In the genomic region with DNA sequence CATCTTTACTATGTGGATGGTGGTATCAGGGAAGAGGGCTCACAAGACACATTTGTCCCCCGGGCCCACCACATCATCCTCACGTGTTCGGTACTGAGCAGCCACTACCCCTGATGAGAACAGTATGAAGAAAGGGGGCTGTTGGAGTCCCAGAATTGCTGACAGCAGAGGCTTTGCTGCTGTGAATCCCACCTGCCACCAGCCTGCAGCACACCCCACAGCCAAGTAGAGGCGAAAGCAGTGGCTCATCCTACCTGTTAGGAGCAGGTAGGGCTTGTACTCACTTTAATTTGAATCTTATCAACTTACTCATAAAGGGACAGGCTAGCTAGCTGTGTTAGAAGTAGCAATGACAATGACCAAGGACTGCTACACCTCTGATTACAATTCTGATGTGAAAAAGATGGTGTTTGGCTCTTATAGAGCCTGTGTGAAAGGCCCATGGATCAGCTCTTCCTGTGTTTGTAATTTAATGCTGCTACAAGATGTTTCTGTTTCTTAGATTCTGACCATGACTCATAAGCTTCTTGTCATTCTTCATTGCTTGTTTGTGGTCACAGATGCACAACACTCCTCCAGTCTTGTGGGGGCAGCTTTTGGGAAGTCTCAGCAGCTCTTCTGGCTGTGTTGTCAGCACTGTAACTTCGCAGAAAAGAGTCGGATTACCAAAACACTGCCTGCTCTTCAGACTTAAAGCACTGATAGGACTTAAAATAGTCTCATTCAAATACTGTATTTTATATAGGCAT, we compare ENCODE assay signal across 1 cellular context.
TF ChIP-seq lines count a peak whose summit lies in the region.

No MANE protein-coding gene starts in this region.

TF ChIP-seq in IMR-90, 13 proteins besides CTCF, POLR2A, EP300 and RAD21:
- TF ChIP-seq, protein P1, sequence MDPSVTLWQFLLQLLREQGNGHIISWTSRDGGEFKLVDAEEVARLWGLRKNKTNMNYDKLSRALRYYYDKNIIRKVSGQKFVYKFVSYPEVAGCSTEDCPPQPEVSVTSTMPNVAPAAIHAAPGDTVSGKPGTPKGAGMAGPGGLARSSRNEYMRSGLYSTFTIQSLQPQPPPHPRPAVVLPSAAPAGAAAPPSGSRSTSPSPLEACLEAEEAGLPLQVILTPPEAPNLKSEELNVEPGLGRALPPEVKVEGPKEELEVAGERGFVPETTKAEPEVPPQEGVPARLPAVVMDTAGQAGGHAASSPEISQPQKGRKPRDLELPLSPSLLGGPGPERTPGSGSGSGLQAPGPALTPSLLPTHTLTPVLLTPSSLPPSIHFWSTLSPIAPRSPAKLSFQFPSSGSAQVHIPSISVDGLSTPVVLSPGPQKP (IDR thresholded peaks at IDR 0.05; ENCODE audit: borderline replicate concordance, low read depth, low read length), result no peak
- TF ChIP-seq, protein P2, sequence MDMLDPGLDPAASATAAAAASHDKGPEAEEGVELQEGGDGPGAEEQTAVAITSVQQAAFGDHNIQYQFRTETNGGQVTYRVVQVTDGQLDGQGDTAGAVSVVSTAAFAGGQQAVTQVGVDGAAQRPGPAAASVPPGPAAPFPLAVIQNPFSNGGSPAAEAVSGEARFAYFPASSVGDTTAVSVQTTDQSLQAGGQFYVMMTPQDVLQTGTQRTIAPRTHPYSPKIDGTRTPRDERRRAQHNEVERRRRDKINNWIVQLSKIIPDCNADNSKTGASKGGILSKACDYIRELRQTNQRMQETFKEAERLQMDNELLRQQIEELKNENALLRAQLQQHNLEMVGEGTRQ (IDR thresholded peaks at IDR 0.05; ENCODE audit: low read depth, low read length), result no peak
- TF ChIP-seq FOS (IDR thresholded peaks at IDR 0.05; ENCODE audit: low read depth, low read length), result peak; percentile 88
- TF ChIP-seq RFX5 (IDR thresholded peaks at IDR 0.05; ENCODE audit: low read depth, low read length), result no peak
- TF ChIP-seq MAZ (IDR thresholded peaks at IDR 0.05; ENCODE audit: borderline replicate concordance, low read depth, low read length), result peak; percentile 61; the same call in 1 of the 2 replicates
- TF ChIP-seq RCOR1 (IDR thresholded peaks at IDR 0.05; ENCODE audit: insufficient replicate concordance, low read length), result peak; percentile 86
- TF ChIP-seq MAFK (IDR thresholded peaks at IDR 0.05; ENCODE audit: low read depth, low read length), result no peak
- peak; percentile 23; the same call in 1 of the 2 replicates for TF ChIP-seq CEBPB (IDR thresholded peaks at IDR 0.05; ENCODE audit: low read depth, low read length)
- no peak for TF ChIP-seq MXI1 (IDR thresholded peaks at IDR 0.05; ENCODE audit: borderline replicate concordance, low read depth, low read length)
- no peak for TF ChIP-seq SMC3 (IDR thresholded peaks at IDR 0.05; ENCODE audit: low read depth, low read length)
- peak; percentile 66 for TF ChIP-seq BHLHE40 (IDR thresholded peaks at IDR 0.05; ENCODE audit: low read depth, low read length)
- no peak for TF ChIP-seq CHD1 (IDR thresholded peaks at IDR 0.05; ENCODE audit: low read depth, low read length)
- no peak for TF ChIP-seq NFE2L2 (IDR thresholded peaks at IDR 0.05; ENCODE audit: low read depth, low read length)
